In the genomic region with DNA sequence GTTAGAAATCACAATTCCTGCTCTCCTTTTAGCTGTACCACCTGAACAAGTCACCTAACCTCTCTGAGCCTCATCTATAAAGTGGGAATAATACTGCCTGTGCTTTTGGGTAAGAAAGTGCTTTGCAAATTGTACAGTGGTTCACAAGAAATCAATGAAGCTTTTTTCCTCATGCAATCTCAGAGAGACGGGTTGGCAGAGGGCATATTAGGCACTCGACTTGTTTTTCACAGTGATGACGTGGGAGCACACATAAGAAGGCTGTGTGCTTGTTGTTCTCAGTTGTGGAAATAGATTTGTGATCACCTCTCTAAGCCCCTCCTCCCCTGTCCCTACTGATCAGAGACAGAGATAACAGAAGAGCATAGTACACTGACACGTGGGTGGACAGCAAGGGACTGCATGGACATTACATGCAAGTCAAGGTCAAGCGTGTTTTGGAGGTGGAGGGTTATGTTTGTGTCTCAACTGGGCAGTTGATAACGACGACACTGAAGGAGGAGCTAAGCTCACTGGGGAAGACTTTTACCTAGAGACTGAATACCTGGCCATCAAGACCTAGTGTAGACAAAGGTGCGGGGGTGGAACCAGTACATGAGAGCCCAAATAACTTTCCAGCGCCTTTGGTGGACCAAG, we compare ENCODE assay signal across 1 cellular context.
TF ChIP-seq lines count a peak whose summit lies in the region.

No MANE protein-coding gene starts in this region.

TF ChIP-seq in HepG2, 621 proteins besides CTCF, POLR2A, EP300 and RAD21 (continued from another document and continues in another):
- TF ChIP-seq, protein P1, sequence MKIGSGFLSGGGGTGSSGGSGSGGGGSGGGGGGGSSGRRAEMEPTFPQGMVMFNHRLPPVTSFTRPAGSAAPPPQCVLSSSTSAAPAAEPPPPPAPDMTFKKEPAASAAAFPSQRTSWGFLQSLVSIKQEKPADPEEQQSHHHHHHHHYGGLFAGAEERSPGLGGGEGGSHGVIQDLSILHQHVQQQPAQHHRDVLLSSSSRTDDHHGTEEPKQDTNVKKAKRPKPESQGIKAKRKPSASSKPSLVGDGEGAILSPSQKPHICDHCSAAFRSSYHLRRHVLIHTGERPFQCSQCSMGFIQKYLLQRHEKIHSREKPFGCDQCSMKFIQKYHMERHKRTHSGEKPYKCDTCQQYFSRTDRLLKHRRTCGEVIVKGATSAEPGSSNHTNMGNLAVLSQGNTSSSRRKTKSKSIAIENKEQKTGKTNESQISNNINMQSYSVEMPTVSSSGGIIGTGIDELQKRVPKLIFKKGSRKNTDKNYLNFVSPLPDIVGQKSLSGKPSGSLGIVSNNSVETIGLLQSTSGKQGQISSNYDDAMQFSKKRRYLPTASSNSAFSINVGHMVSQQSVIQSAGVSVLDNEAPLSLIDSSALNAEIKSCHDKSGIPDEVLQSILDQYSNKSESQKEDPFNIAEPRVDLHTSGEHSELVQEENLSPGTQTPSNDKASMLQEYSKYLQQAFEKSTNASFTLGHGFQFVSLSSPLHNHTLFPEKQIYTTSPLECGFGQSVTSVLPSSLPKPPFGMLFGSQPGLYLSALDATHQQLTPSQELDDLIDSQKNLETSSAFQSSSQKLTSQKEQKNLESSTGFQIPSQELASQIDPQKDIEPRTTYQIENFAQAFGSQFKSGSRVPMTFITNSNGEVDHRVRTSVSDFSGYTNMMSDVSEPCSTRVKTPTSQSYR (CRISPR knock-in tag; IDR thresholded peaks at IDR 0.05; ENCODE audit: borderline replicate concordance): peak; percentile 93
- TF ChIP-seq ZFYVE20 (CRISPR knock-in tag; IDR thresholded peaks at IDR 0.05; ENCODE audit: borderline replicate concordance, low read depth): no peak
- no peak for TF ChIP-seq ZBTB40 (IDR thresholded peaks at IDR 0.05)
- TF ChIP-seq ZBTB40 (CRISPR knock-in tag; IDR thresholded peaks at IDR 0.05): peak; percentile 78; the same call in 1 of the 2 replicates
- TF ChIP-seq, protein P2, sequence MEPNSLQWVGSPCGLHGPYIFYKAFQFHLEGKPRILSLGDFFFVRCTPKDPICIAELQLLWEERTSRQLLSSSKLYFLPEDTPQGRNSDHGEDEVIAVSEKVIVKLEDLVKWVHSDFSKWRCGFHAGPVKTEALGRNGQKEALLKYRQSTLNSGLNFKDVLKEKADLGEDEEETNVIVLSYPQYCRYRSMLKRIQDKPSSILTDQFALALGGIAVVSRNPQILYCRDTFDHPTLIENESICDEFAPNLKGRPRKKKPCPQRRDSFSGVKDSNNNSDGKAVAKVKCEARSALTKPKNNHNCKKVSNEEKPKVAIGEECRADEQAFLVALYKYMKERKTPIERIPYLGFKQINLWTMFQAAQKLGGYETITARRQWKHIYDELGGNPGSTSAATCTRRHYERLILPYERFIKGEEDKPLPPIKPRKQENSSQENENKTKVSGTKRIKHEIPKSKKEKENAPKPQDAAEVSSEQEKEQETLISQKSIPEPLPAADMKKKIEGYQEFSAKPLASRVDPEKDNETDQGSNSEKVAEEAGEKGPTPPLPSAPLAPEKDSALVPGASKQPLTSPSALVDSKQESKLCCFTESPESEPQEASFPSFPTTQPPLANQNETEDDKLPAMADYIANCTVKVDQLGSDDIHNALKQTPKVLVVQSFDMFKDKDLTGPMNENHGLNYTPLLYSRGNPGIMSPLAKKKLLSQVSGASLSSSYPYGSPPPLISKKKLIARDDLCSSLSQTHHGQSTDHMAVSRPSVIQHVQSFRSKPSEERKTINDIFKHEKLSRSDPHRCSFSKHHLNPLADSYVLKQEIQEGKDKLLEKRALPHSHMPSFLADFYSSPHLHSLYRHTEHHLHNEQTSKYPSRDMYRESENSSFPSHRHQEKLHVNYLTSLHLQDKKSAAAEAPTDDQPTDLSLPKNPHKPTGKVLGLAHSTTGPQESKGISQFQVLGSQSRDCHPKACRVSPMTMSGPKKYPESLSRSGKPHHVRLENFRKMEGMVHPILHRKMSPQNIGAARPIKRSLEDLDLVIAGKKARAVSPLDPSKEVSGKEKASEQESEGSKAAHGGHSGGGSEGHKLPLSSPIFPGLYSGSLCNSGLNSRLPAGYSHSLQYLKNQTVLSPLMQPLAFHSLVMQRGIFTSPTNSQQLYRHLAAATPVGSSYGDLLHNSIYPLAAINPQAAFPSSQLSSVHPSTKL (CRISPR knock-in tag; IDR thresholded peaks at IDR 0.05): peak; percentile 99
- TF ChIP-seq CENPT (CRISPR knock-in tag; IDR thresholded peaks at IDR 0.05; ENCODE audit: low read depth): no peak
- TF ChIP-seq TOPORS (CRISPR knock-in tag; IDR thresholded peaks at IDR 0.05): 0 out of 2 replicates have a peak, but pooled peaks have one; percentile 7
- TF ChIP-seq HCFC1 (IDR thresholded peaks at IDR 0.05; ENCODE audit: low read depth, low read length): no peak
- no peak for TF ChIP-seq FIP1L1 (IDR thresholded peaks at IDR 0.05; ENCODE audit: borderline replicate concordance, insufficient read depth, low read depth, low read length)
- peak; percentile 83 for TF ChIP-seq ZNF605 (CRISPR knock-in tag; IDR thresholded peaks at IDR 0.05)
- TF ChIP-seq ETV6 (CRISPR knock-in tag; conservative IDR thresholded peaks at IDR 0.05): no peak
- peak; percentile 87 for TF ChIP-seq NR2F2 (IDR thresholded peaks at IDR 0.05; ENCODE audit: borderline replicate concordance, low read depth)
- TF ChIP-seq KLF12 (CRISPR knock-in tag; IDR thresholded peaks at IDR 0.05; ENCODE audit: borderline replicate concordance): no peak
- no peak for TF ChIP-seq KAT7 (CRISPR knock-in tag; IDR thresholded peaks at IDR 0.05; ENCODE audit: borderline replicate concordance)
- TF ChIP-seq ZNF18 (CRISPR knock-in tag; IDR thresholded peaks at IDR 0.05; ENCODE audit: insufficient replicate concordance): peak; percentile 94
- no peak for TF ChIP-seq RAD51 (IDR thresholded peaks at IDR 0.05; ENCODE audit: borderline replicate concordance)
- TF ChIP-seq GTF2F1 (IDR thresholded peaks at IDR 0.05; ENCODE audit: low read length): no peak
- no peak for TF ChIP-seq TAF15 (IDR thresholded peaks at IDR 0.05; ENCODE audit: low read depth, low read length, poor library complexity, severe bottlenecking)
- no peak for TF ChIP-seq ZNF407 (CRISPR knock-in tag; IDR thresholded peaks at IDR 0.05; ENCODE audit: not compliant biosample characterization)
- TF ChIP-seq FOXJ3 (CRISPR knock-in tag; IDR thresholded peaks at IDR 0.05; ENCODE audit: borderline replicate concordance): peak; percentile 87
- TF ChIP-seq ZNF333 (CRISPR knock-in tag; IDR thresholded peaks at IDR 0.05; ENCODE audit: borderline replicate concordance): no peak
- no peak for TF ChIP-seq SP1 (IDR thresholded peaks at IDR 0.05)
- peak; percentile 77 for TF ChIP-seq SP1 (CRISPR knock-in tag; IDR thresholded peaks at IDR 0.05)
- TF ChIP-seq ZNF567 (CRISPR knock-in tag; IDR thresholded peaks at IDR 0.05; ENCODE audit: borderline replicate concordance): peak; percentile 40; the same call in 1 of the 2 replicates
